In genomic region chr3:188264231-188265213, GRCh38 we compare ENCODE assay signal across 12 cellular contexts.
DNase-seq lines count a peak whose midpoint lies in the region; ATAC-seq and TF ChIP-seq lines count a peak whose summit lies in the region.
"Had no signal": no experiment of that assay in that cellular context is flagged by ENCODE, and none has a peak within 500 bp of the region (broad histone marks: within the 10 kb centered on the region; RNA-seq: fewer than 3 reads in every experiment).

No MANE protein-coding gene starts in this region.

- H3K27ac ChIP-seq in angular gyrus (ENCODE audit: low read depth, low read length) (peak overlapping the region; percentile 81), left ventricle myocardium inferior (replicated peaks) (peak overlapping the region; percentile 83)

- no peaks in the 10 kb centered on the region for H3K9me3 Mint-ChIP-seq in nephron progenitor cell
- no peaks in the 10 kb centered on the region for H3K9me3 Mint-ChIP-seq in activated T-helper 2 cell treated with anti-CD3 and anti-CD28 coated beads, Interferon-gamma antibody, Interleukin-2, Interleukin-4, amounts not matched to agents 10 μg/mL and 5 μg/mL and 100 μg/mL, durations not matched to agents 14 hours and 24 hours and 36 hours
- H3K9me3 Mint-ChIP-seq: T-cell had no signal

- TF ChIP-seq CTCF in left ventricle myocardium inferior (IDR thresholded peaks at IDR 0.05; ENCODE audit: borderline replicate concordance) (no peak), nephron progenitor cell (IDR thresholded peaks at IDR 0.05) (no peak)

- peak; percentile 53 for DNase-seq in AG08395 (ENCODE audit: low spot score)
- DNase-seq in left ventricle myocardium inferior, result peak; percentile 42
- DNase-seq in sciatic nerve (ENCODE audit: low spot score), result no peak
- DNase-seq in central memory CD4-positive, alpha-beta T cell, result no peak
- DNase-seq in nephron progenitor cell, result no peak
- DNase-seq in activated T-helper 2 cell treated with anti-CD3 and anti-CD28 coated beads, Interferon-gamma antibody, Interleukin-2, Interleukin-4, amounts not matched to agents 10 μg/mL and 5 μg/mL and 100 μg/mL, durations not matched to agents 14 hours and 24 hours and 36 hours (ENCODE audit: low spot score), result no peak
- DNase-seq: NCI-H524, T-cell had no signal

- no peak overlapping the region for H3K4me3 ChIP-seq in left ventricle myocardium inferior
- H3K4me3 ChIP-seq: BLaER1 treated with 17β-estradiol and CSF1 and Interleukin-3, amounts not matched to agents 10 nM and 100 nM; K562 had no signal

- H3K27ac Mint-ChIP-seq in nephron progenitor cell, result no peak overlapping the region
- no peak overlapping the region for H3K27ac Mint-ChIP-seq in activated T-helper 2 cell treated with anti-CD3 and anti-CD28 coated beads, Interferon-gamma antibody, Interleukin-2, Interleukin-4, amounts not matched to agents 10 μg/mL and 5 μg/mL and 100 μg/mL, durations not matched to agents 14 hours and 24 hours and 36 hours
- H3K27ac Mint-ChIP-seq: T-cell had no signal

- H3K36me3 Mint-ChIP-seq in nephron progenitor cell (ENCODE audit: low read depth), result no peaks in the 10 kb centered on the region
- peaks cover 5% of the 10 kb centered on the region for H3K36me3 Mint-ChIP-seq in activated T-helper 2 cell treated with anti-CD3 and anti-CD28 coated beads, Interferon-gamma antibody, Interleukin-2, Interleukin-4, amounts not matched to agents 10 μg/mL and 5 μg/mL and 100 μg/mL, durations not matched to agents 14 hours and 24 hours and 36 hours (ENCODE audit: low read depth)

- H3K27me3 ChIP-seq in left ventricle myocardium inferior (ENCODE audit: low read depth), result no peaks in the 10 kb centered on the region
- H3K27me3 ChIP-seq: BLaER1 treated with 17β-estradiol and CSF1 and Interleukin-3, amounts not matched to agents 10 nM and 100 nM had no signal

- H3K4me3 Mint-ChIP-seq in nephron progenitor cell, result no peak overlapping the region
- H3K4me3 Mint-ChIP-seq in activated T-helper 2 cell treated with anti-CD3 and anti-CD28 coated beads, Interferon-gamma antibody, Interleukin-2, Interleukin-4, amounts not matched to agents 10 μg/mL and 5 μg/mL and 100 μg/mL, durations not matched to agents 14 hours and 24 hours and 36 hours (ENCODE audit: low read depth), result no peak overlapping the region
- H3K4me3 Mint-ChIP-seq: T-cell had no signal

- peaks cover 97% of the 10 kb centered on the region for H3K4me1 ChIP-seq in left ventricle myocardium inferior

- H3K9me3 ChIP-seq in left ventricle myocardium inferior (replicated peaks), result no peaks in the 10 kb centered on the region
- H3K9me3 ChIP-seq: BLaER1 treated with 17β-estradiol and CSF1 and Interleukin-3, amounts not matched to agents 10 nM and 100 nM had no signal

- H3K27me3 Mint-ChIP-seq in nephron progenitor cell (ENCODE audit: low read depth, poor library complexity), result no peaks in the 10 kb centered on the region
- H3K27me3 Mint-ChIP-seq in activated T-helper 2 cell treated with anti-CD3 and anti-CD28 coated beads, Interferon-gamma antibody, Interleukin-2, Interleukin-4, amounts not matched to agents 10 μg/mL and 5 μg/mL and 100 μg/mL, durations not matched to agents 14 hours and 24 hours and 36 hours (ENCODE audit: low read depth), result no peaks in the 10 kb centered on the region
- H3K27me3 Mint-ChIP-seq: T-cell had no signal

- ATAC-seq in sciatic nerve, result peak; percentile 78
- ATAC-seq in GM18502 (IDR thresholded peaks at IDR 0.05; ENCODE audit: poor library complexity, unreplicated experiment), result no peak
- ATAC-seq: K562, T-cell had no signal

- peaks cover 16% of the 10 kb centered on the region for H3K4me1 Mint-ChIP-seq in nephron progenitor cell
- H3K4me1 Mint-ChIP-seq in activated T-helper 2 cell treated with anti-CD3 and anti-CD28 coated beads, Interferon-gamma antibody, Interleukin-2, Interleukin-4, amounts not matched to agents 10 μg/mL and 5 μg/mL and 100 μg/mL, durations not matched to agents 14 hours and 24 hours and 36 hours (ENCODE audit: low read depth), result peaks cover 12% of the 10 kb centered on the region

- intact Hi-C loops in left ventricle myocardium inferior (cut with micrococcal nuclease), result no loop called here
- intact Hi-C loops in sciatic nerve (cut with DNase I), result no loop called here
- intact Hi-C loops in activated T-helper 2 cell treated with anti-CD3 and anti-CD28 coated beads, Interferon-gamma antibody, Interleukin-2, Interleukin-4, amounts not matched to agents 10 μg/mL and 5 μg/mL and 100 μg/mL, durations not matched to agents 14 hours and 24 hours and 36 hours (cut with micrococcal nuclease), result no loop called here

- no peaks in the 10 kb centered on the region for H3K36me3 ChIP-seq in left ventricle myocardium inferior

Comparison
In these comparisons a context has a peak if more than half of its experiments do, and no peak if none do; other contexts are left out.
1. DNase-seq: peak in AG08395 (single experiment) and left ventricle myocardium inferior (single experiment); none in sciatic nerve (single experiment), central memory CD4-positive, alpha-beta T cell (single experiment), nephron progenitor cell (single experiment) and activated T-helper 2 cell treated with anti-CD3 and anti-CD28 coated beads, Interferon-gamma antibody, Interleukin-2, Interleukin-4, amounts not matched to agents 10 μg/mL and 5 μg/mL and 100 μg/mL, durations not matched to agents 14 hours and 24 hours and 36 hours (single experiment).